14 cellular contexts compared by ENCODE assay signal in the genomic region with DNA sequence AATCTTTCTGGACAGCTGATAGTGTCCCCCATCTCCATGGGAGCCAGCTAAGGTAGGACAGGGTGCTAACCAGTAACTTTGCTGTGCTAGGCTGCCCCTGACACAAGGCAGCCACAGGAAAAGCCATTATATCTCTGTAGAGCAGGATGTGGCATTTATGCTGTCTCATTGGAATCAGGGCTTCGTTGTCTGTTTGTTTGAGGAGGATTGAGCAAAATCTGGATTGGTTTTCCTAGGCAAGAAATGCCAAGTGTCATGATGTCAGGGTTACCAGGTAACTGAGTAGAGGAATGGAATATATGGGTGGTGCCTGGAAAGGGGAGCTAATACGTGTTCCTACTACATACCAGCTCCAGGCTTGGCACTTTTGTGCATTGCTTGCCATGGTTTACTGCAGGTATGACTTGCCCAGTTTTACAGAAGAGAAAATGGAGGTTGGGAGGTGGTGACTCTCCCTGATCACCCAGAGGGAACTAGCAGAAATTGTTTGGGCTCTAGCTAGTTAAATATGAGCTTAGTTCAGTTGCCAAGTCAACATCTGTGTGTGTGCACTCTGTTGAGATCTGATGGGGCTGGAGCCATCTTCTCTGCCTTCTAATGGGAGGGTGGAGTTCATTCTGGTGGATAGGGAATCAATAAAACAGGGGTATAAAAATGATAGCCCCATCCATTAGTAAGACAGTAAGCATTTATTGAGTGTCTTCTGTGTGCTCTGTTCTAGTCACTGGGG. TPM values are rescaled to one million over a fixed set of nuclear protein-coding genes. Genes with fewer than 3 reads are reported as not detected.
"Had no signal": no experiment of that assay in that cellular context is flagged by ENCODE, and none has a peak within 500 bp of the region (broad histone marks: within the 10 kb centered on the region; RNA-seq: fewer than 3 reads in every experiment).

No MANE protein-coding gene starts in this region.

- H3K4me3 ChIP-seq: colonic mucosa, heart right ventricle, ovary had no signal

- H3K36me3 ChIP-seq: colonic mucosa, heart right ventricle, ovary had no signal

- H3K36me3 Mint-ChIP-seq: activated naive CD8-positive, alpha-beta T cell had no signal

- H3K27me3 ChIP-seq: colonic mucosa, heart right ventricle, ovary had no signal

- H3K27ac Mint-ChIP-seq: activated B cell treated with CpG ODN at 0.5 μM for 24 hours; activated CD4-positive, alpha-beta T cell treated with anti-CD3 and anti-CD28 coated beads, Interleukin-2, amount 10 ng/mL, durations not matched to agents 24 days and 14 days; activated naive CD8-positive, alpha-beta T cell; stimulated activated naive CD8-positive, alpha-beta T cell treated with anti-CD3 and anti-CD28 coated beads, Interleukin-15, amount 100 ng/mL, for 72 hours had no signal

- H3K9me3 ChIP-seq: colonic mucosa, heart right ventricle, ovary had no signal

- H3K27ac ChIP-seq: colonic mucosa, heart right ventricle, ovary had no signal

- H3K4me3 Mint-ChIP-seq: activated B cell treated with CpG ODN at 0.5 μM for 24 hours; activated CD4-positive, alpha-beta T cell treated with anti-CD3 and anti-CD28 coated beads, Interleukin-2, amount 10 ng/mL, durations not matched to agents 24 days and 14 days; activated naive CD8-positive, alpha-beta T cell; stimulated activated naive CD8-positive, alpha-beta T cell treated with anti-CD3 and anti-CD28 coated beads, Interleukin-15, amount 100 ng/mL, for 72 hours had no signal

- H3K9me3 Mint-ChIP-seq: activated B cell treated with CpG ODN at 0.5 μM for 24 hours; activated CD4-positive, alpha-beta T cell treated with anti-CD3 and anti-CD28 coated beads, Interleukin-2, amount 10 ng/mL, durations not matched to agents 24 days and 14 days; stimulated activated naive CD8-positive, alpha-beta T cell treated with anti-CD3 and anti-CD28 coated beads, Interleukin-15, amount 100 ng/mL, for 72 hours had no signal

- H3K4me1 ChIP-seq: colonic mucosa had no signal

- DNase-seq: activated B cell treated with CpG ODN at 0.5 μM for 24 hours; activated CD4-positive, alpha-beta T cell treated with anti-CD3 and anti-CD28 coated beads, Interleukin-2, amount 10 ng/mL, durations not matched to agents 24 days and 14 days; activated gamma-delta T cell; activated T-cell treated with anti-CD3 and anti-CD28 coated beads, Interleukin-2, amount 50 U/mL, for 1 hour; aorta; colonic mucosa; effector CD4-positive, alpha-beta T cell; heart right ventricle; islet precursor cell; ovary; stimulated activated CD4-positive, alpha-beta T cell treated with anti-CD3 and anti-CD28 coated beads, Interleukin-4, amount 100 ng/mL, for 24 hours; stimulated activated naive CD8-positive, alpha-beta T cell treated with anti-CD3 and anti-CD28 coated beads, Interleukin-15, amount 100 ng/mL, for 72 hours had no signal

RNA-seq across cellular contexts. Expression of gene GNAO1, which starts 33.9 kb away (rescaled TPM):
- total RNA-seq: bronchial epithelial cell had no signal
